In genomic region chr12:113874999-113875561, GRCh38 we compare ENCODE assay signal across 14 cellular contexts.
A peak's percentile ranks its signal among the peaks of the same experiment; 100 is the strongest.
DNase-seq lines count a peak whose midpoint lies in the region; ATAC-seq lines count a peak whose summit lies in the region.
"Had no signal": no experiment of that assay in that cellular context is flagged by ENCODE, and none has a peak within 500 bp of the region (broad histone marks: within the 10 kb centered on the region; RNA-seq: fewer than 3 reads in every experiment).

No MANE protein-coding gene starts in this region.

- peaks cover 11% of the 10 kb centered on the region for H3K4me1 ChIP-seq in skeletal muscle satellite cell (ENCODE audit: control insufficient read depth, insufficient read depth, low read length)
- H3K4me1 ChIP-seq: left lung, upper lobe of right lung had no signal

- peak overlapping the region; percentile 4 for H3K4me2 ChIP-seq in skeletal muscle satellite cell (ENCODE audit: low read length)

- intact Hi-C loops in Right ventricle myocardium superior (cut with DNase I) = no loop called here

- H3K9ac ChIP-seq in skeletal muscle satellite cell (ENCODE audit: low read depth, low read length) = no peak overlapping the region

- no peak overlapping the region for H3K4me3 ChIP-seq in skeletal muscle satellite cell (ENCODE audit: low read length)
- H3K4me3 ChIP-seq: left lung, upper lobe of right lung had no signal

- H3K27me3 ChIP-seq in skeletal muscle satellite cell (ENCODE audit: control insufficient read depth, insufficient read depth, low read length) = no peaks in the 10 kb centered on the region
- H3K27me3 ChIP-seq: left lung, upper lobe of right lung had no signal

- DNase-seq in H4 (ENCODE audit: low spot score) (peak; percentile 78), T1000 (lab: John Stamatoyannopoulos, UW) (peak; percentile 65), fibroblast of peridontal ligament (ENCODE audit: extremely low read depth) (peak; percentile 64), NCI-H748 treated with DMSO at 0.1 percent for 48 hours (lab: John Stamatoyannopoulos, UW) (no peak), NCI-H774 (lab: John Stamatoyannopoulos, UW) (no peak), Right ventricle myocardium superior (no peak), NCI-H1092 (lab: John Stamatoyannopoulos, UW) (no peak)
- DNase-seq: CD8-positive, alpha-beta T cell; erythroblast; GF-D8; left lung; stimulated activated CD4-positive, alpha-beta T cell treated with anti-CD3 and anti-CD28 coated beads, Interleukin-4, amount 100 ng/mL, for 24 hours; upper lobe of right lung had no signal

- H3K36me3 ChIP-seq in skeletal muscle satellite cell (ENCODE audit: insufficient read depth, low read length) = no peaks in the 10 kb centered on the region
- H3K36me3 ChIP-seq: upper lobe of right lung had no signal

- ATAC-seq in Right ventricle myocardium superior (ENCODE audit: poor library complexity) = no peak
- ATAC-seq: CD8-positive, alpha-beta T cell; left lung; upper lobe of right lung had no signal

- no peaks in the 10 kb centered on the region for H3K9me3 ChIP-seq in skeletal muscle satellite cell (replicated peaks; ENCODE audit: low read length)
- H3K9me3 ChIP-seq: left lung, upper lobe of right lung had no signal

Comparison
In these comparisons a context has a peak if more than half of its experiments do, and no peak if none do; other contexts are left out.
1. DNase-seq: peak in H4 (single experiment), T1000 (single experiment) and fibroblast of peridontal ligament (single experiment); none in NCI-H748 treated with DMSO at 0.1 percent for 48 hours (single experiment), NCI-H774 (single experiment), Right ventricle myocardium superior (single experiment) and NCI-H1092 (single experiment).